In the genomic region with DNA sequence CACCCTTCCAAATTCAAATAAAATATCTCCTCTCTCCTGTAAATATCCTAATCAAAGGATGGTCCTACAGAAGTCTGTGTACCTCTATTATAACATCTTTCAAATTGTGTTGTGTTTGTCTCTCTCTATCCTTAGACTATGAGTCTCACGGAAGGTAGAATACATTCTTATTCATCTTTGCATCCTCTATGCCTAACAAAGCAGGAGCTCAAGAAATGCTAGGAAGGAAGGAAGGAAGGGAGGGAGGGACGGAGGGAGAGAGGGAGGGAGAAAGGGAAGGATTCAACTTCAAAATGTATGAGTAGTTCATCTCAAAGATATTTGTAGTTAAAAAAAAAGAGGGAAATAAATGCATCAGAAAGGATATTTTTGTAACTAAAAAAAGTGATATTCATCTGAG, we compare ENCODE assay signal across 1 cellular context.
TF ChIP-seq lines count a peak whose summit lies in the region.

No MANE protein-coding gene starts in this region.

TF ChIP-seq in neural cell, 6 proteins besides CTCF, POLR2A, EP300 and RAD21 (continued from another document):
- TF ChIP-seq, protein P1, sequence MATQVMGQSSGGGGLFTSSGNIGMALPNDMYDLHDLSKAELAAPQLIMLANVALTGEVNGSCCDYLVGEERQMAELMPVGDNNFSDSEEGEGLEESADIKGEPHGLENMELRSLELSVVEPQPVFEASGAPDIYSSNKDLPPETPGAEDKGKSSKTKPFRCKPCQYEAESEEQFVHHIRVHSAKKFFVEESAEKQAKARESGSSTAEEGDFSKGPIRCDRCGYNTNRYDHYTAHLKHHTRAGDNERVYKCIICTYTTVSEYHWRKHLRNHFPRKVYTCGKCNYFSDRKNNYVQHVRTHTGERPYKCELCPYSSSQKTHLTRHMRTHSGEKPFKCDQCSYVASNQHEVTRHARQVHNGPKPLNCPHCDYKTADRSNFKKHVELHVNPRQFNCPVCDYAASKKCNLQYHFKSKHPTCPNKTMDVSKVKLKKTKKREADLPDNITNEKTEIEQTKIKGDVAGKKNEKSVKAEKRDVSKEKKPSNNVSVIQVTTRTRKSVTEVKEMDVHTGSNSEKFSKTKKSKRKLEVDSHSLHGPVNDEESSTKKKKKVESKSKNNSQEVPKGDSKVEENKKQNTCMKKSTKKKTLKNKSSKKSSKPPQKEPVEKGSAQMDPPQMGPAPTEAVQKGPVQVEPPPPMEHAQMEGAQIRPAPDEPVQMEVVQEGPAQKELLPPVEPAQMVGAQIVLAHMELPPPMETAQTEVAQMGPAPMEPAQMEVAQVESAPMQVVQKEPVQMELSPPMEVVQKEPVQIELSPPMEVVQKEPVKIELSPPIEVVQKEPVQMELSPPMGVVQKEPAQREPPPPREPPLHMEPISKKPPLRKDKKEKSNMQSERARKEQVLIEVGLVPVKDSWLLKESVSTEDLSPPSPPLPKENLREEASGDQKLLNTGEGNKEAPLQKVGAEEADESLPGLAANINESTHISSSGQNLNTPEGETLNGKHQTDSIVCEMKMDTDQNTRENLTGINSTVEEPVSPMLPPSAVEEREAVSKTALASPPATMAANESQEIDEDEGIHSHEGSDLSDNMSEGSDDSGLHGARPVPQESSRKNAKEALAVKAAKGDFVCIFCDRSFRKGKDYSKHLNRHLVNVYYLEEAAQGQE (IDR thresholded peaks at IDR 0.05; ENCODE audit: borderline replicate concordance): no peak
- no peak for TF ChIP-seq MXI1 (conservative IDR thresholded peaks at IDR 0.05; ENCODE audit: poor library complexity, severe bottlenecking)
